15 cellular contexts compared by ENCODE assay signal in the genomic region with DNA sequence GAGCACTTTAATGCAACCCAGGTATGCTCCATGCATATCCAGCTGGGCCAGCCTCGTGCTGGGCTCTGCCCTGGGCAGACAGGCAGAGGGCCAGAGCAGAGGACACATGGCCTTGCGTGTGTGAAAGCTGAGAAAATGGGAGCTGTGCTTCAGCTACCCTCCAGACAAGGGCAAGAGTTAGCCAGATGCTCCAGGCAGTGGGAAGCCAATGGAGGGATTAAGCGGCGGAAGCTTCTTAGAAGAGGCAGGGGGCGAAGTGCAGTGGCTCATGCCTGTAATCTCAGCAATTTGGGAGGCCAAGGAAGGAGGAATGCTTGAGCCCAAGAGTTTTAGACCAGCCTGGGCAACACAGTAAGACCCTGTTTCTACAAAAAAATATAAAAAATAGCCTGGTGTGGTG.
DNase-seq lines count a peak whose midpoint lies in the region; ATAC-seq and TF ChIP-seq lines count a peak whose summit lies in the region.
"Had no signal": no experiment of that assay in that cellular context is flagged by ENCODE, and none has a peak within 500 bp of the region (broad histone marks: within the 10 kb centered on the region; RNA-seq: fewer than 3 reads in every experiment).

No MANE protein-coding gene starts in this region.

- no peak overlapping the region for H3K4me3 Mint-ChIP-seq in nephron progenitor cell
- H3K4me3 Mint-ChIP-seq in stimulated activated effector memory CD8-positive, alpha-beta T cell treated with anti-CD3 and anti-CD28 coated beads, Interleukin-12 subunit alpha, Interleukin-12 subunit beta, amount 100 ng/mL, for 72 hours = no peak overlapping the region
- H3K4me3 Mint-ChIP-seq: B cell; CD4-positive, alpha-beta T cell had no signal

- H3K9me3 Mint-ChIP-seq in nephron progenitor cell = no peaks in the 10 kb centered on the region
- no peaks in the 10 kb centered on the region for H3K9me3 Mint-ChIP-seq in stimulated activated effector memory CD8-positive, alpha-beta T cell treated with anti-CD3 and anti-CD28 coated beads, Interleukin-12 subunit alpha, Interleukin-12 subunit beta, amount 100 ng/mL, for 72 hours
- H3K9me3 Mint-ChIP-seq: CD4-positive, alpha-beta T cell had no signal

- no peak for ATAC-seq in stimulated activated effector memory CD8-positive, alpha-beta T cell treated with anti-CD3 and anti-CD28 coated beads, Interleukin-12 subunit alpha, Interleukin-12 subunit beta, amount 100 ng/mL, for 72 hours
- no peak for ATAC-seq in GM18520 (IDR thresholded peaks at IDR 0.05; ENCODE audit: unreplicated experiment)
- ATAC-seq: HepG2 had no signal

- peaks cover 13% of the 10 kb centered on the region for H3K27me3 Mint-ChIP-seq in nephron progenitor cell (ENCODE audit: low read depth, poor library complexity)

- H3K27ac Mint-ChIP-seq in nephron progenitor cell = peak overlapping the region; percentile 39
- peak overlapping the region; percentile 54 for H3K27ac Mint-ChIP-seq in stimulated activated effector memory CD8-positive, alpha-beta T cell treated with anti-CD3 and anti-CD28 coated beads, Interleukin-12 subunit alpha, Interleukin-12 subunit beta, amount 100 ng/mL, for 72 hours
- H3K27ac Mint-ChIP-seq: B cell; CD4-positive, alpha-beta T cell had no signal

- no peaks in the 10 kb centered on the region for H3K36me3 Mint-ChIP-seq in nephron progenitor cell (ENCODE audit: low read depth)
- H3K36me3 Mint-ChIP-seq in stimulated activated effector memory CD8-positive, alpha-beta T cell treated with anti-CD3 and anti-CD28 coated beads, Interleukin-12 subunit alpha, Interleukin-12 subunit beta, amount 100 ng/mL, for 72 hours = no peaks in the 10 kb centered on the region

- DNase-seq in D341Med (ENCODE audit: low spot score) (peak; percentile 60), NCI-H82 (lab: John Stamatoyannopoulos, UW) (peak; percentile 91), nephron progenitor cell (no peak), epidermal melanocyte (ENCODE audit: insufficient read length, low spot score) (no peak), DMS53 (lab: John Stamatoyannopoulos, UW) (no peak)
- no peak for DNase-seq in stimulated activated effector memory CD8-positive, alpha-beta T cell treated with anti-CD3 and anti-CD28 coated beads, Interleukin-12 subunit alpha, Interleukin-12 subunit beta, amount 100 ng/mL, for 72 hours (ENCODE audit: low spot score in 2 of 2)
- DNase-seq: ACHN; C1 segment of cervical spinal cord; CD4-positive, alpha-beta T cell; DMS153; DND-41; GF-D8 had no signal

- H3K4me1 Mint-ChIP-seq in nephron progenitor cell = peaks cover 32% of the 10 kb centered on the region
- peaks cover 6% of the 10 kb centered on the region for H3K4me1 Mint-ChIP-seq in stimulated activated effector memory CD8-positive, alpha-beta T cell treated with anti-CD3 and anti-CD28 coated beads, Interleukin-12 subunit alpha, Interleukin-12 subunit beta, amount 100 ng/mL, for 72 hours

- TF ChIP-seq CTCF in nephron progenitor cell (IDR thresholded peaks at IDR 0.05) = no peak

Comparison
In these comparisons a context has a peak if more than half of its experiments do, and no peak if none do; other contexts are left out.
1. DNase-seq: peak in D341Med (single experiment) and NCI-H82 (single experiment); none in nephron progenitor cell (single experiment), stimulated activated effector memory CD8-positive, alpha-beta T cell treated with anti-CD3 and anti-CD28 coated beads, Interleukin-12 subunit alpha, Interleukin-12 subunit beta, amount 100 ng/mL, for 72 hours (0 of 2), epidermal melanocyte (single experiment) and DMS53 (single experiment).